In genomic region chr2:55493220-55493619, GRCh38 we compare ENCODE assay signal across 29 cellular contexts.
"Had no signal": no experiment of that assay in that cellular context is flagged by ENCODE, and none has a peak within 500 bp of the region (broad histone marks: within the 10 kb centered on the region; RNA-seq: fewer than 3 reads in every experiment).

No MANE protein-coding gene starts in this region.

- H3K27me3 Mint-ChIP-seq: activated T-cell treated with anti-CD3 and anti-CD28 coated beads, Interleukin-2, amount 50 U/mL, for 24 hours had no signal

- H3K4me3 ChIP-seq: adrenal gland, ascending aorta, colonic mucosa, dorsolateral prefrontal cortex, pancreas, psoas muscle, right atrium auricular region, spleen, thoracic aorta, upper lobe of left lung had no signal

- H3K27ac ChIP-seq: adrenal gland, ascending aorta, colonic mucosa, dorsolateral prefrontal cortex, pancreas, psoas muscle, right atrium auricular region, spleen, thoracic aorta, upper lobe of left lung had no signal

- H3K4me1 ChIP-seq: adrenal gland, ascending aorta, colonic mucosa, pancreas, psoas muscle, right atrium auricular region, spleen, upper lobe of left lung had no signal

- H3K9me3 Mint-ChIP-seq: activated naive CD4-positive, alpha-beta T cell treated with anti-CD3 and anti-CD28 coated beads, Interleukin-2, amount 50 U/mL, for 72 hours; activated T-cell treated with anti-CD3 and anti-CD28 coated beads, Interleukin-2, amount 50 U/mL, for 24 hours; activated T-helper 17 cell treated with anti-CD3 and anti-CD28 coated beads, Interleukin-2, amount 50 U/mL, for 72 hours; effector memory CD8-positive, alpha-beta T cell; memory B cell; nephron had no signal

- DNase-seq: activated CD4-positive, alpha-beta T cell treated with anti-CD3 and anti-CD28 coated beads for 1 hour; activated CD8-positive, alpha-beta memory T cell treated with anti-CD3 and anti-CD28 coated beads for 24 hours; activated CD8-positive, alpha-beta memory T cell treated with anti-CD3 and anti-CD28 coated beads, Interleukin-2, amount 50 U/mL, for 4 hours; activated T-cell treated with anti-CD3 and anti-CD28 coated beads, Interleukin-2, amount 50 U/mL, for 24 hours; adrenal gland; colonic mucosa; dorsolateral prefrontal cortex; effector memory CD8-positive, alpha-beta T cell; glutamatergic neuron; hippocampal formation; left cardiac atrium; pancreas; psoas muscle; spleen; stimulated activated CD4-positive, alpha-beta T cell treated with anti-CD3 and anti-CD28 coated beads, Interleukin-4, amount 100 ng/mL, for 1 hour; stimulated activated naive CD4-positive, alpha-beta T cell; T-helper 1 cell; T-helper 9 cell; upper lobe of left lung had no signal

- H3K36me3 Mint-ChIP-seq: activated naive CD4-positive, alpha-beta T cell treated with anti-CD3 and anti-CD28 coated beads, Interleukin-2, amount 50 U/mL, for 72 hours; memory B cell had no signal

- H3K27me3 ChIP-seq: adrenal gland, ascending aorta, colonic mucosa, dorsolateral prefrontal cortex, pancreas, right atrium auricular region, spleen, upper lobe of left lung had no signal

- H3K9me3 ChIP-seq: adrenal gland, ascending aorta, colonic mucosa, pancreas, psoas muscle, right atrium auricular region, spleen, thoracic aorta, upper lobe of left lung had no signal

- H3K36me3 ChIP-seq: adrenal gland, ascending aorta, colonic mucosa, pancreas, right atrium auricular region, spleen, thoracic aorta, upper lobe of left lung had no signal

- FAIRE-seq: endothelial cell of umbilical vein, frontal cortex, islet of Langerhans, pancreas had no signal

- ATAC-seq: activated naive CD4-positive, alpha-beta T cell treated with anti-CD3 and anti-CD28 coated beads, Interleukin-2, amount 50 U/mL, for 72 hours; activated T-helper 17 cell treated with anti-CD3 and anti-CD28 coated beads, Interleukin-2, amount 50 U/mL, for 72 hours; effector memory CD8-positive, alpha-beta T cell; left cardiac atrium; pancreas; psoas muscle had no signal

- H3K4me1 Mint-ChIP-seq: activated T-helper 17 cell treated with anti-CD3 and anti-CD28 coated beads, Interleukin-2, amount 50 U/mL, for 72 hours; memory B cell had no signal

- H3K27ac Mint-ChIP-seq: activated naive CD4-positive, alpha-beta T cell treated with anti-CD3 and anti-CD28 coated beads, Interleukin-2, amount 50 U/mL, for 72 hours; activated T-cell treated with anti-CD3 and anti-CD28 coated beads, Interleukin-2, amount 50 U/mL, for 24 hours; activated T-helper 17 cell treated with anti-CD3 and anti-CD28 coated beads, Interleukin-2, amount 50 U/mL, for 72 hours; effector memory CD8-positive, alpha-beta T cell; memory B cell; nephron had no signal

- H3K4me3 Mint-ChIP-seq: activated T-cell treated with anti-CD3 and anti-CD28 coated beads, Interleukin-2, amount 50 U/mL, for 24 hours; activated T-helper 17 cell treated with anti-CD3 and anti-CD28 coated beads, Interleukin-2, amount 50 U/mL, for 72 hours; effector memory CD8-positive, alpha-beta T cell; memory B cell; nephron had no signal
